1 cellular context compared by ENCODE assay signal in genomic region chr11:58579192-58580129, GRCh38.
TF ChIP-seq lines count a peak whose summit lies in the region.

No MANE protein-coding gene starts in this region.

TF ChIP-seq in HepG2, 621 proteins besides CTCF, POLR2A, EP300 and RAD21 (continued from another document and continues in another):
- TF ChIP-seq CHD2 (IDR thresholded peaks at IDR 0.05; ENCODE audit: low read depth, low read length): no peak; the same call in 1 of the 2 replicates
- TF ChIP-seq ZNF253 (CRISPR knock-in tag; IDR thresholded peaks at IDR 0.05; ENCODE audit: borderline replicate concordance): no peak
- no peak for TF ChIP-seq ZNF503 (CRISPR knock-in tag; IDR thresholded peaks at IDR 0.05)
- no peak; the same call in 1 of the 2 replicates for TF ChIP-seq FUBP1 (CRISPR knock-in tag; IDR thresholded peaks at IDR 0.05; ENCODE audit: borderline replicate concordance)
- TF ChIP-seq IRF9 (CRISPR knock-in tag; IDR thresholded peaks at IDR 0.05; ENCODE audit: borderline replicate concordance): peak; percentile 73; the same call in 1 of the 2 replicates
- TF ChIP-seq ZNF180 (CRISPR knock-in tag; IDR thresholded peaks at IDR 0.05; ENCODE audit: borderline replicate concordance, low read depth): no peak
- peak; percentile 70; the same call in 1 of the 2 replicates for TF ChIP-seq ZNF274 (CRISPR knock-in tag; IDR thresholded peaks at IDR 0.05)
- no peak for TF ChIP-seq RBAK (CRISPR knock-in tag; IDR thresholded peaks at IDR 0.05)
- peak; percentile 80 for TF ChIP-seq GMEB1 (CRISPR knock-in tag; IDR thresholded peaks at IDR 0.05; ENCODE audit: borderline replicate concordance)
- TF ChIP-seq ATF2 (CRISPR knock-in tag; IDR thresholded peaks at IDR 0.05): no peak
- TF ChIP-seq ZIK1 (CRISPR knock-in tag; IDR thresholded peaks at IDR 0.05; ENCODE audit: borderline replicate concordance, low read depth): peak; percentile 43; the same call in 1 of the 2 replicates
- peak; percentile 66; the same call in 1 of the 2 replicates for TF ChIP-seq HOXA5 (CRISPR knock-in tag; IDR thresholded peaks at IDR 0.05)
- 0 out of 2 replicates have a peak, but pooled peaks have one; percentile 60 for TF ChIP-seq ZNF431 (CRISPR knock-in tag; IDR thresholded peaks at IDR 0.05; ENCODE audit: borderline replicate concordance, low read depth)
- peak; percentile 32; the same call in 1 of the 2 replicates for TF ChIP-seq DZIP1 (CRISPR knock-in tag; IDR thresholded peaks at IDR 0.05)
- peak; percentile 90 for TF ChIP-seq TARDBP (CRISPR knock-in tag; IDR thresholded peaks at IDR 0.05)
- no peak for TF ChIP-seq ZNF577 (CRISPR knock-in tag; IDR thresholded peaks at IDR 0.05; ENCODE audit: borderline replicate concordance, low read depth)
- TF ChIP-seq ZNF382 (CRISPR knock-in tag; IDR thresholded peaks at IDR 0.05; ENCODE audit: borderline replicate concordance): 0 out of 2 replicates have a peak, but pooled peaks have one; percentile 26
- no peak for TF ChIP-seq JUN (CRISPR knock-in tag; IDR thresholded peaks at IDR 0.05)
- no peak for TF ChIP-seq PCBP2 (optimal IDR thresholded peaks at IDR 0.05; ENCODE audit: low read depth, low read length, poor library complexity, severe bottlenecking)
- TF ChIP-seq CREBL2 (CRISPR knock-in tag; IDR thresholded peaks at IDR 0.05; ENCODE audit: borderline replicate concordance): no peak
- TF ChIP-seq ATF7-NPFF (CRISPR knock-in tag; IDR thresholded peaks at IDR 0.05; ENCODE audit: low read depth): peak; percentile 71; the same call in 1 of the 2 replicates
- TF ChIP-seq ZNF646 (CRISPR knock-in tag; IDR thresholded peaks at IDR 0.05): no peak
- peak; percentile 44; the same call in 1 of the 2 replicates for TF ChIP-seq LCORL (IDR thresholded peaks at IDR 0.05)
- no peak for TF ChIP-seq LCORL (CRISPR knock-in tag; IDR thresholded peaks at IDR 0.05)
- no peak for TF ChIP-seq ATF1 (CRISPR knock-in tag; IDR thresholded peaks at IDR 0.05)
- TF ChIP-seq MLXIP (CRISPR knock-in tag; IDR thresholded peaks at IDR 0.05; ENCODE audit: borderline replicate concordance): 0 out of 2 replicates have a peak, but pooled peaks have one; percentile 28
- TF ChIP-seq GPBP1L1 (CRISPR knock-in tag; IDR thresholded peaks at IDR 0.05): no peak
- TF ChIP-seq KAT7 (CRISPR knock-in tag; IDR thresholded peaks at IDR 0.05; ENCODE audit: borderline replicate concordance): peak; percentile 98
- 0 out of 2 replicates have a peak, but pooled peaks have one; percentile 35 for TF ChIP-seq ZBTB43 (CRISPR knock-in tag; conservative IDR thresholded peaks at IDR 0.05)
